Comparison of ENCODE assay signal across 26 cellular contexts in genomic region chr12:84134797-84135366, GRCh38.
"Had no signal": no experiment of that assay in that cellular context is flagged by ENCODE, and none has a peak within 500 bp of the region (broad histone marks: within the 10 kb centered on the region; RNA-seq: fewer than 3 reads in every experiment).

No MANE protein-coding gene starts in this region.

- H3K36me3 ChIP-seq: adrenal gland, gastrocnemius medialis, left ventricle myocardium inferior, spleen, tibial nerve had no signal

- H3K27ac ChIP-seq: adrenal gland, body of pancreas, gastrocnemius medialis, left ventricle myocardium inferior, spleen, tibial nerve had no signal

- DNase-seq: activated CD4-positive, alpha-beta memory T cell treated with anti-CD3 and anti-CD28 coated beads for 36 hours; activated CD4-positive, alpha-beta T cell treated with anti-CD3 and anti-CD28 coated beads, Interleukin-2, amount 10 ng/mL, durations not matched to agents 24 days and 14 days; activated CD4-positive, CD25-positive, alpha-beta regulatory T cell treated with anti-CD3 and anti-CD28 coated beads, Interleukin-2, amount 50 U/mL, for 72 hours; activated CD8-positive, alpha-beta memory T cell treated with anti-CD3 and anti-CD28 coated beads, Interleukin-2, amount 50 U/mL, for 4 hours; activated effector memory CD4-positive, alpha-beta T cell treated with anti-CD3 and anti-CD28 coated beads, Interleukin-2, amount 50 U/mL, for 16 hours; activated naive CD4-positive, alpha-beta T cell treated with anti-CD3 and anti-CD28 coated beads for 36 hours; activated naive CD8-positive, alpha-beta T cell treated with anti-CD3 and anti-CD28 coated beads for 36 hours; activated T-cell treated with anti-CD3 and anti-CD28 coated beads, Interleukin-2, amount 50 U/mL, for 1 hour; adrenal gland; aorta; body of pancreas; cortex of kidney; gastrocnemius medialis; glutamatergic neuron; islet precursor cell; left ventricle myocardium inferior; mucosa of descending colon; posterior cingulate gyrus; right cardiac atrium; spleen; stimulated activated naive CD4-positive, alpha-beta T cell treated with Interleukin-2 at 50 U/mL for 16 hours; T-helper 17 cell had no signal

- H3K27me3 ChIP-seq: adrenal gland, body of pancreas, gastrocnemius medialis, spleen, tibial nerve had no signal

- H3K9me3 ChIP-seq: adrenal gland, body of pancreas, gastrocnemius medialis, mucosa of descending colon, tibial nerve had no signal

- H3K4me3 ChIP-seq: adrenal gland, body of pancreas, gastrocnemius medialis, left ventricle myocardium inferior, lung, mucosa of descending colon, spleen, tibial nerve had no signal

- H3K4me1 ChIP-seq: adrenal gland, body of pancreas, gastrocnemius medialis, left ventricle myocardium inferior, spleen, tibial nerve had no signal

- ATAC-seq: body of pancreas; esophagus mucosa; gastrocnemius medialis; mucosa of descending colon; natural killer cell treated with Interleukin-12 subunit alpha and Interleukin-12 subunit beta and Interleukin-15 and Interleukin-18, amount 100 ng/mL, for 72 hours; right cardiac atrium; T-helper 17 cell had no signal
